Comparison of ENCODE assay signal across 18 cellular contexts in the genomic region with DNA sequence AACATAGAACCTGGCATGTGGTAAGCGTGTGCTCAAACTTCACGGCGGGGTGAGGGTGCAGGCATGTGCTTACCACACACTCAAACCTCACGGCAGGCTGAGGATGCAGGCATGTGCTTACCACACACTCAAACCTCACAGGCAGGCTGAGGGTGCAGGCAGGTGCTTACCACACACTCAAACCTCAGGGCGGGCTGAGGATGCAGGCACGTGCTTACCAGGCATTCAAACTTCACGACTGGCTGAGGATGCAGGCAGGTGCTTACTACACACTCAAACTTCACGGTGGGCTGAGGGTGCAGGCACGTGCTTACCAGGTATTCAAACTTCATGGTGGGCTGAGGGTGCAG.
A peak's percentile ranks its signal among the peaks of the same experiment; 100 is the strongest.
DNase-seq lines count a peak whose midpoint lies in the region; ATAC-seq and TF ChIP-seq lines count a peak whose summit lies in the region.
"Had no signal": no experiment of that assay in that cellular context is flagged by ENCODE, and none has a peak within 500 bp of the region (broad histone marks: within the 10 kb centered on the region; RNA-seq: fewer than 3 reads in every experiment).

No MANE protein-coding gene starts in this region.

- no peak overlapping the region for H2BK5ac ChIP-seq in trophoblast cell (ENCODE audit: low read depth, low read length, poor library complexity)

- CTCF ChIA-PET in activated naive CD4-positive, alpha-beta T cell treated with anti-CD3 and anti-CD28 coated beads, Interleukin-2, amount 10 ng/mL, durations not matched to agents 7 days and 5 days (lab: Charles Lee): interaction anchor here (0.6 kb wide), 1 partner anchor 32 kb away, joined by 3 read pairs; no protein-coding TSS in a partner anchor

- no peak overlapping the region for H4K91ac ChIP-seq in trophoblast cell (ENCODE audit: low read depth, low read length)

- intact Hi-C loops in esophagus muscularis mucosa (cut with DNase I): no loop called here

- no peak overlapping the region for H4K8ac ChIP-seq in trophoblast cell (ENCODE audit: low read depth, low read length)

- H3K4me2 ChIP-seq in trophoblast cell (ENCODE audit: low read length) (no peak overlapping the region), GM23248 (ENCODE audit: unreplicated experiment) (no peak overlapping the region)

- no peaks in the 10 kb centered on the region for H3F3A ChIP-seq in GM23248 (ENCODE audit: insufficient read depth)

- H3K27ac Mint-ChIP-seq in activated naive CD4-positive, alpha-beta T cell treated with anti-CD3 and anti-CD28 coated beads, Interleukin-2, amount 10 ng/mL, durations not matched to agents 7 days and 5 days: no peak overlapping the region

- H3K14ac ChIP-seq in trophoblast cell (ENCODE audit: low read length): no peak overlapping the region

- no peak overlapping the region for H4K12ac ChIP-seq in trophoblast cell (ENCODE audit: low read depth, low read length)

- H3K27me3 ChIP-seq in RWPE2 (ENCODE audit: insufficient read depth, poor library complexity, severe bottlenecking) (no peaks in the 10 kb centered on the region), esophagus muscularis mucosa (peaks cover 0 to 39% (median 0%) of the 10 kb centered on the region in 4 donors), trophoblast cell (ENCODE audit: insufficient read depth, low read length) (no peaks in the 10 kb centered on the region), GM23248 (replicated peaks; ENCODE audit: insufficient read depth) (no peaks in the 10 kb centered on the region)
- H3K27me3 ChIP-seq: BE2C had no signal

- H4K20me1 ChIP-seq in GM23248 (ENCODE audit: insufficient read depth): no peaks in the 10 kb centered on the region

- H3K9me3 ChIP-seq in RWPE2 (ENCODE audit: severe bottlenecking): no peaks in the 10 kb centered on the region
- no peaks in the 10 kb centered on the region for H3K9me3 ChIP-seq in esophagus muscularis mucosa
- peaks cover 6% of the 10 kb centered on the region for H3K9me3 ChIP-seq in trophoblast cell (ENCODE audit: insufficient read depth, low read depth, low read length)
- H3K9me3 ChIP-seq in GM23248 (ENCODE audit: low read depth): no peaks in the 10 kb centered on the region
- H3K9me3 ChIP-seq: BE2C had no signal

- H3K27me3 Mint-ChIP-seq in activated naive CD4-positive, alpha-beta T cell treated with anti-CD3 and anti-CD28 coated beads, Interleukin-2, amount 10 ng/mL, durations not matched to agents 7 days and 5 days: peaks cover 27% of the 10 kb centered on the region
- H3K27me3 Mint-ChIP-seq: CD4-positive, alpha-beta memory T cell had no signal

- no peak for TF ChIP-seq EP300 in esophagus muscularis mucosa (IDR thresholded peaks at IDR 0.05)

- H3K18ac ChIP-seq in trophoblast cell (ENCODE audit: low read length): no peak overlapping the region

- no peaks in the 10 kb centered on the region for H3K9me2 ChIP-seq in GM23248 (ENCODE audit: insufficient read depth)

- no peak for DNase-seq in activated naive CD4-positive, alpha-beta T cell treated with anti-CD3 and anti-CD28 coated beads, Interleukin-2, amount 10 ng/mL, durations not matched to agents 7 days and 5 days
- no peak for DNase-seq in activated naive CD4-positive, alpha-beta T cell treated with anti-CD3 and anti-CD28 coated beads, Interleukin-2, amount 50 U/mL, for 16 hours
- DNase-seq in RWPE2 (ENCODE audit: low spot score) (no peak), esophagus muscularis mucosa (ENCODE audit: extremely low spot score) (peak; percentile 79), trophoblast cell (peak; percentile 84 to 86), DMS153 (lab: John Stamatoyannopoulos, UW) (no peak), GM23248 (no peak)
- DNase-seq: BE2C; CD4-positive, alpha-beta memory T cell; DMS53; KBM-7; NCI-H1417 treated with DMSO at 0.1 percent for 48 hours; NCI-H187 treated with DMSO at 0.1 percent for 48 hours; NCI-H2227 treated with DMSO at 0.1 percent for 48 hours; NCI-H510A treated with DMSO at 0.1 percent for 48 hours; NCI-H774; SHP77 had no signal

- H3K4me3 ChIP-seq in RWPE2 (ENCODE audit: severe bottlenecking): no peak overlapping the region
- no peak overlapping the region for H3K4me3 ChIP-seq in esophagus muscularis mucosa
- peak overlapping the region; percentile 5 for H3K4me3 ChIP-seq in trophoblast cell (ENCODE audit: low read depth, low read length)
- H3K4me3 ChIP-seq in GM23248: no peak overlapping the region

- no peak for TF ChIP-seq CTCF in RWPE2 (IDR thresholded peaks at IDR 0.05; ENCODE audit: poor library complexity, severe bottlenecking)
- no peak for TF ChIP-seq CTCF in esophagus muscularis mucosa (IDR thresholded peaks at IDR 0.05)

- no peak for TF ChIP-seq POLR2A in esophagus muscularis mucosa (IDR thresholded peaks at IDR 0.05; ENCODE audit: low read depth)

- H2AK5ac ChIP-seq in trophoblast cell (ENCODE audit: low read length): peak overlapping the region; percentile 11

- H3K79me2 ChIP-seq in trophoblast cell (ENCODE audit: control insufficient read depth, insufficient read depth, low read length, poor library complexity) (no peaks in the 10 kb centered on the region), GM23248 (ENCODE audit: insufficient read depth) (no peaks in the 10 kb centered on the region)

- no peak overlapping the region for H2AFZ ChIP-seq in trophoblast cell (ENCODE audit: insufficient read depth, low read length, poor library complexity)
- no peak overlapping the region for H2AFZ ChIP-seq in GM23248

- no peak overlapping the region for H3K23ac ChIP-seq in trophoblast cell (ENCODE audit: low read length)

- peak overlapping the region; percentile 7 for H3K4me3 Mint-ChIP-seq in activated naive CD4-positive, alpha-beta T cell treated with anti-CD3 and anti-CD28 coated beads, Interleukin-2, amount 10 ng/mL, durations not matched to agents 7 days and 5 days

- H3K4me1 ChIP-seq in RWPE2 (ENCODE audit: insufficient read depth, poor library complexity, severe bottlenecking): peaks cover 11% of the 10 kb centered on the region
- no peaks in the 10 kb centered on the region for H3K4me1 ChIP-seq in esophagus muscularis mucosa
- H3K4me1 ChIP-seq in trophoblast cell (ENCODE audit: control insufficient read depth in 1 of 2, insufficient read depth in 2 of 2, low read length in 2 of 2): peaks cover 7 to 15% of the 10 kb centered on the region in 2 experiments
- no peaks in the 10 kb centered on the region for H3K4me1 ChIP-seq in GM23248 (ENCODE audit: insufficient read depth)
- H3K4me1 ChIP-seq: BE2C had no signal

- no peak overlapping the region for H2BK120ac ChIP-seq in trophoblast cell (ENCODE audit: insufficient read depth, low read length, poor library complexity)

- peak overlapping the region; percentile 81 for H3K27ac ChIP-seq in RWPE2 (ENCODE audit: poor library complexity, severe bottlenecking)
- no peak overlapping the region for H3K27ac ChIP-seq in esophagus muscularis mucosa (replicated peaks in 1 of 4)
- H3K27ac ChIP-seq in trophoblast cell (ENCODE audit: low read depth, low read length): no peak overlapping the region
- no peak overlapping the region for H3K27ac ChIP-seq in GM23248

- in situ Hi-C loops in GM23248 (cut with MboI): no loop called here

- no peak overlapping the region for H2BK12ac ChIP-seq in trophoblast cell (ENCODE audit: low read length)

- no peak for ATAC-seq in RWPE2 (ENCODE audit: low read depth)
- no peak for ATAC-seq in SK-N-SH treated with all-trans-retinoic acid at 6 μM for 48 hours

- H3K9ac ChIP-seq in trophoblast cell (ENCODE audit: low read length) (no peak overlapping the region), GM23248 (no peak overlapping the region)

- no peaks in the 10 kb centered on the region for H3K36me3 ChIP-seq in RWPE2 (ENCODE audit: low read depth)
- H3K36me3 ChIP-seq in esophagus muscularis mucosa: no peaks in the 10 kb centered on the region
- H3K36me3 ChIP-seq in trophoblast cell (ENCODE audit: control insufficient read depth in 1 of 2, insufficient read depth in 2 of 2, low read length in 2 of 2): no peaks in the 10 kb centered on the region
- no peaks in the 10 kb centered on the region for H3K36me3 ChIP-seq in GM23248 (ENCODE audit: low read depth)
- H3K36me3 ChIP-seq: BE2C had no signal

- no peaks in the 10 kb centered on the region for H3K79me1 ChIP-seq in trophoblast cell (ENCODE audit: low read length)

- peaks cover 38% of the 10 kb centered on the region for H3K4me1 Mint-ChIP-seq in activated naive CD4-positive, alpha-beta T cell treated with anti-CD3 and anti-CD28 coated beads, Interleukin-2, amount 10 ng/mL, durations not matched to agents 7 days and 5 days

- WGBS in esophagus muscularis mucosa: 82% methylated on average over 6 of the region's 9 CpGs
- WGBS in trophoblast cell (ENCODE audit: extremely low coverage, insufficient coverage, insufficient read length): no CpG with 5 or more reads among the region's 9 CpGs
- WGBS in GM23248 (ENCODE audit: low coverage in 1 of 2, low lambda C conversion rate in 2 of 2, missing lambda C conversion rate in 2 of 2), 2 experiments: 51 to 65% methylated on average over 8 to 9 of the region's 9 CpGs

- peaks cover 21% of the 10 kb centered on the region for H3K9me3 Mint-ChIP-seq in activated naive CD4-positive, alpha-beta T cell treated with anti-CD3 and anti-CD28 coated beads, Interleukin-2, amount 10 ng/mL, durations not matched to agents 7 days and 5 days
- H3K9me3 Mint-ChIP-seq: CD4-positive, alpha-beta memory T cell had no signal

- H3K4ac ChIP-seq in trophoblast cell (ENCODE audit: low read depth, low read length): no peak overlapping the region

- H3K36me3 Mint-ChIP-seq in activated naive CD4-positive, alpha-beta T cell treated with anti-CD3 and anti-CD28 coated beads, Interleukin-2, amount 10 ng/mL, durations not matched to agents 7 days and 5 days: peaks cover 3% of the 10 kb centered on the region
- H3K36me3 Mint-ChIP-seq: CD4-positive, alpha-beta memory T cell had no signal

TF ChIP-seq in SK-N-SH treated with all-trans-retinoic acid at 6 μM for 48 hours, 23 proteins besides CTCF, POLR2A, EP300 and RAD21:
- TF ChIP-seq CSDC2 (CRISPR knock-in tag; IDR thresholded peaks at IDR 0.05): no peak

Comparison
In these comparisons a context has a peak if more than half of its experiments do, and no peak if none do; other contexts are left out.
1. DNase-seq: peak in esophagus muscularis mucosa (single experiment) and trophoblast cell (2 of 2); none in activated naive CD4-positive, alpha-beta T cell treated with anti-CD3 and anti-CD28 coated beads, Interleukin-2, amount 10 ng/mL, durations not matched to agents 7 days and 5 days (single experiment), activated naive CD4-positive, alpha-beta T cell treated with anti-CD3 and anti-CD28 coated beads, Interleukin-2, amount 50 U/mL, for 16 hours (single experiment), RWPE2 (single experiment), DMS153 (single experiment) and GM23248 (single experiment).